ENCODE assay signal across 8 cellular contexts in the genomic region with DNA sequence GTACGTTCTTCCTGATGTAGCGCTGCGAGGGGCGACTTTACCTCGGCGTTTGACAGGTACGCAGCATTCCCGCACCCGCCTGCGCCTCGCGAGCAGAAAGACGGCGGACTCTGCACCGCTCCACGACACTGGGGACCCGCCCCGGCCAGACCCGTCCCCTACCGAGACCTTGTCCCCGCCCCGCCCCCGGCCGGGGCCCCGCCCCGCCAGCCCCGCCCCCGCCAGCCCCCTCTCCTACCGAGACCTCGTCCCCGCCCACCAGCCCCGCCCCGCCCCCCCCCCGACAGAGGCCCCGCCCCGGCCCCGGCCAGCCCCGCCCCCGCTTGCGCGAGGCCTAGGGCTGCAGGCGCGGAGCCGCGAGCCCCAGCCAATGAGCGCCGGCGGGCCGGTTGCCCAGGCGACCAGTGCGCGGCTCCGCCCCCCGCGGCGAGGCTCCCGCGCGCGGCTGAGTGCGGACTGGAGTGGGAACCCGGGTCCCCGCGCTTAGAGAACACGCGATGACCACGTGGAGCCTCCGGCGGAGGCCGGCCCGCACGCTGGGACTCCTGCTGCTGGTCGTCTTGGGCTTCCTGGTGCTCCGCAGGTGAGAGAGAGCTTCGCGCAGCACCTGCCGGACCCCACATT. TPM values are rescaled to one million over a fixed set of nuclear protein-coding genes. Genes with fewer than 3 reads are reported as not detected.
A peak's percentile ranks its signal among the peaks of the same experiment; 100 is the strongest.
DNase-seq lines count a peak whose midpoint lies in the region; ATAC-seq, FAIRE-seq and TF ChIP-seq lines count a peak whose summit lies in the region.

A gene with protein sequence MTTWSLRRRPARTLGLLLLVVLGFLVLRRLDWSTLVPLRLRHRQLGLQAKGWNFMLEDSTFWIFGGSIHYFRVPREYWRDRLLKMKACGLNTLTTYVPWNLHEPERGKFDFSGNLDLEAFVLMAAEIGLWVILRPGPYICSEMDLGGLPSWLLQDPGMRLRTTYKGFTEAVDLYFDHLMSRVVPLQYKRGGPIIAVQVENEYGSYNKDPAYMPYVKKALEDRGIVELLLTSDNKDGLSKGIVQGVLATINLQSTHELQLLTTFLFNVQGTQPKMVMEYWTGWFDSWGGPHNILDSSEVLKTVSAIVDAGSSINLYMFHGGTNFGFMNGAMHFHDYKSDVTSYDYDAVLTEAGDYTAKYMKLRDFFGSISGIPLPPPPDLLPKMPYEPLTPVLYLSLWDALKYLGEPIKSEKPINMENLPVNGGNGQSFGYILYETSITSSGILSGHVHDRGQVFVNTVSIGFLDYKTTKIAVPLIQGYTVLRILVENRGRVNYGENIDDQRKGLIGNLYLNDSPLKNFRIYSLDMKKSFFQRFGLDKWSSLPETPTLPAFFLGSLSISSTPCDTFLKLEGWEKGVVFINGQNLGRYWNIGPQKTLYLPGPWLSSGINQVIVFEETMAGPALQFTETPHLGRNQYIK (plus strand): TSS at position 424 of the 624 bp plus-strand sequence. CDS start 74 bp downstream, at position 498.

- H3K27me3 Mint-ChIP-seq in activated CD8-positive, alpha-beta memory T cell treated with anti-CD3 and anti-CD28 coated beads, Interleukin-2, amount 10 ng/mL, durations not matched to agents 7 days and 5 days: peaks cover 37% of the 10 kb centered on the region

- peak within 1 kb of the TSS; percentile 48 for H3K9ac ChIP-seq in endocrine pancreas (ENCODE audit: control insufficient read depth, insufficient read depth, low read length)

- no peaks in the 10 kb centered on the region for H3K9me3 ChIP-seq in endocrine pancreas (ENCODE audit: control insufficient read depth, low read length)
- no peaks in the 10 kb centered on the region for H3K9me3 ChIP-seq in mucosa of descending colon

- DNase-seq in GM12892 (ENCODE audit: insufficient read length) (peak; percentile 62), NCI-H345 treated with DMSO at 0.1 percent for 48 hours (lab: John Stamatoyannopoulos, UW; ENCODE audit: unreplicated experiment) (peak; percentile 69), mucosa of descending colon (peak; percentile 89 to 94 (median 91)), DMS114 treated with DMSO at 0.1 percent for 48 hours (lab: John Stamatoyannopoulos, UW; ENCODE audit: unreplicated experiment) (no peak)
- peak; percentile 75 for DNase-seq in activated CD8-positive, alpha-beta memory T cell treated with anti-CD3 and anti-CD28 coated beads, Interleukin-2, amount 10 ng/mL, durations not matched to agents 7 days and 5 days
- DNase-seq in stimulated activated CD8-positive, alpha-beta memory T cell treated with anti-CD3 and anti-CD28 coated beads, Interleukin-15, amount 100 ng/mL, for 48 hours (ENCODE audit: low read depth in 2 of 2): peak; percentile 70 to 72

- H3K4me1 ChIP-seq in endocrine pancreas (ENCODE audit: control insufficient read depth, insufficient read depth, low read length) (no peaks in the 10 kb centered on the region), mucosa of descending colon (ENCODE audit: low read depth) (peaks cover 10% of the 10 kb centered on the region)

- H3K27ac Mint-ChIP-seq in activated CD8-positive, alpha-beta memory T cell treated with anti-CD3 and anti-CD28 coated beads, Interleukin-2, amount 10 ng/mL, durations not matched to agents 7 days and 5 days: no peak within 1 kb of the TSS

- TF ChIP-seq POLR2A in GM12892 (IDR thresholded peaks at IDR 0.05; ENCODE audit: low read depth, low read length): no peak

- no peak for TF ChIP-seq CTCF in mucosa of descending colon (IDR thresholded peaks at IDR 0.05)

- peak within 1 kb of the TSS; percentile 72 for H3K4me3 Mint-ChIP-seq in activated CD8-positive, alpha-beta memory T cell treated with anti-CD3 and anti-CD28 coated beads, Interleukin-2, amount 10 ng/mL, durations not matched to agents 7 days and 5 days

- ATAC-seq in HG02885 (IDR thresholded peaks at IDR 0.05; ENCODE audit: poor library complexity, unreplicated experiment) (peak; percentile 91), mucosa of descending colon (peak; percentile 96)
- ATAC-seq in activated CD8-positive, alpha-beta memory T cell treated with anti-CD3 and anti-CD28 coated beads, Interleukin-2, amount 10 ng/mL, durations not matched to agents 7 days and 5 days: peak; percentile 96

- CTCF ChIA-PET in activated CD8-positive, alpha-beta memory T cell treated with anti-CD3 and anti-CD28 coated beads, Interleukin-2, amount 10 ng/mL, durations not matched to agents 7 days and 5 days (lab: Charles Lee): interaction anchor here (0.9 kb wide), 1 partner anchor 70 kb away, joined by 3 read pairs; no protein-coding TSS in a partner anchor

- H3K4me3 ChIP-seq in endocrine pancreas (ENCODE audit: control insufficient read depth, insufficient read depth, low read length) (peak within 1 kb of the TSS; percentile 32), mucosa of descending colon (peak within 1 kb of the TSS; percentile 22)

- no peaks in the 10 kb centered on the region for H3K36me3 ChIP-seq in endocrine pancreas (ENCODE audit: control insufficient read depth, insufficient read depth, low read length)
- no peaks in the 10 kb centered on the region for H3K36me3 ChIP-seq in mucosa of descending colon (ENCODE audit: low read depth)

- no peaks in the 10 kb centered on the region for H3K9me3 Mint-ChIP-seq in activated CD8-positive, alpha-beta memory T cell treated with anti-CD3 and anti-CD28 coated beads, Interleukin-2, amount 10 ng/mL, durations not matched to agents 7 days and 5 days (ENCODE audit: low read depth)

- intact Hi-C loops in mucosa of descending colon (cut with DNase I, micrococcal nuclease): no loop called here

- no peak for FAIRE-seq in GM12892 (lab: Jason Lieb, UNC)

- H3K4me1 Mint-ChIP-seq in activated CD8-positive, alpha-beta memory T cell treated with anti-CD3 and anti-CD28 coated beads, Interleukin-2, amount 10 ng/mL, durations not matched to agents 7 days and 5 days: peaks cover 7% of the 10 kb centered on the region

- no peaks in the 10 kb centered on the region for H3K27me3 ChIP-seq in endocrine pancreas (ENCODE audit: control insufficient read depth, insufficient read depth, low read length)

- H3K36me3 Mint-ChIP-seq in activated CD8-positive, alpha-beta memory T cell treated with anti-CD3 and anti-CD28 coated beads, Interleukin-2, amount 10 ng/mL, durations not matched to agents 7 days and 5 days: no peaks in the 10 kb centered on the region

RNA-seq across cellular contexts. Expression of the gene that starts here (rescaled TPM):
- polyA plus RNA-seq in GM12892 (2012; ENCODE audit: missing spikeins): 0.19 TPM
- total RNA-seq in activated CD8-positive, alpha-beta memory T cell treated with anti-CD3 and anti-CD28 coated beads, Interleukin-2, amount 10 ng/mL, durations not matched to agents 7 days and 5 days: 1 to 10 TPM; 1.3 to 2.0 TPM
- 10 to 100 TPM; 21.5 to 27.9 (median 26.9) TPM for total RNA-seq in mucosa of descending colon

Comparison
In these comparisons a context has a peak if more than half of its experiments do, and no peak if none do; other contexts are left out.
1. RNA of the gene that starts here (total RNA-seq): 21.5 to 27.9 TPM in mucosa of descending colon; 1.3 to 2.0 TPM in activated CD8-positive, alpha-beta memory T cell treated with anti-CD3 and anti-CD28 coated beads, Interleukin-2, amount 10 ng/mL, durations not matched to agents 7 days and 5 days; every median in the first group is over 4 times any median in the second.
2. Peak in every context shown above with its lines, with median percentiles within 50 percentile points of each other: ATAC-seq.